6 cellular contexts compared by ENCODE assay signal in genomic region chr5:7585807-7586206, GRCh38.
"Had no signal": no experiment of that assay in that cellular context is flagged by ENCODE, and none has a peak within 500 bp of the region (broad histone marks: within the 10 kb centered on the region; RNA-seq: fewer than 3 reads in every experiment).

No MANE protein-coding gene starts in this region.

- H3K4me3 ChIP-seq: GM23248 had no signal

- H3K9ac ChIP-seq: GM23248 had no signal

- FAIRE-seq: H54 had no signal

- H2AFZ ChIP-seq: GM23248 had no signal

- DNase-seq: GM23248, GOT3, H9, HCEC 1CT, KG1 had no signal

- H3K27ac ChIP-seq: GM23248 had no signal
